Comparison of ENCODE assay signal across 8 cellular contexts in genomic region chr15:30842758-30843472, GRCh38.
DNase-seq lines count a peak whose midpoint lies in the region; ATAC-seq and TF ChIP-seq lines count a peak whose summit lies in the region.
"Not testable (repeated sequence)": the region's sequence is repeated elsewhere in the genome, so short reads cannot be mapped to it uniquely, and the experiment has no call there.

No MANE protein-coding gene starts in this region.

- H3K4me3 Mint-ChIP-seq in CD4-positive, alpha-beta memory T cell: peak overlapping the region in 7 of 8 donors; percentile 40 to 85 (median 69)
- peak overlapping the region; percentile 45 for H3K4me3 Mint-ChIP-seq in T-helper 2 cell treated with Interferon-gamma antibody and Interleukin-4, amounts not matched to agents 5 μg/mL and 100 μg/mL, for 36 hours
- not testable (repeated sequence) for H3K4me3 Mint-ChIP-seq in natural killer cell

- not testable (repeated sequence) for H3K9ac ChIP-seq in Karpas-422 (ENCODE audit: low read length)

- ATAC-seq in GM18873 (IDR thresholded peaks at IDR 0.05; ENCODE audit: low FRiP score, unreplicated experiment) (peak; percentile 69), GM21529 (IDR thresholded peaks at IDR 0.05; ENCODE audit: unreplicated experiment) (peak; percentile 82), HG03039 (IDR thresholded peaks at IDR 0.05; ENCODE audit: unreplicated experiment) (peak; percentile 87), natural killer cell (peak; percentile 48 to 74 (median 53))

- not testable (repeated sequence) for H3K27me3 Mint-ChIP-seq in CD4-positive, alpha-beta memory T cell; T-helper 2 cell treated with Interferon-gamma antibody and Interleukin-4, amounts not matched to agents 5 μg/mL and 100 μg/mL, for 36 hours (ENCODE audit: low read depth)
- H3K27me3 Mint-ChIP-seq in natural killer cell (ENCODE audit: low read depth in 2 of 2): peaks cover 13 to 20% of the 10 kb centered on the region in 2 donors

- not testable (repeated sequence) for H3K9me2 ChIP-seq in Karpas-422 (replicated peaks; ENCODE audit: insufficient read depth, low read length)

- H2AFZ ChIP-seq in Karpas-422 (ENCODE audit: low read length): not testable (repeated sequence)

- not testable (repeated sequence) for H4K20me1 ChIP-seq in Karpas-422 (ENCODE audit: insufficient read depth, low read depth, low read length)

- TF ChIP-seq CTCF in natural killer cell (IDR thresholded peaks at IDR 0.05): not testable (repeated sequence)

- not testable (repeated sequence) for H3K9me3 Mint-ChIP-seq in CD4-positive, alpha-beta memory T cell; T-helper 2 cell treated with Interferon-gamma antibody and Interleukin-4, amounts not matched to agents 5 μg/mL and 100 μg/mL, for 36 hours; natural killer cell

- H3K4me3 ChIP-seq in CD4-positive, alpha-beta memory T cell (ENCODE audit: low read length in 2 of 2): not testable (repeated sequence)
- 0 out of 2 replicates have a peak overlapping the region, but pooled peaks have one; percentile 40 for H3K4me3 ChIP-seq in Karpas-422 (ENCODE audit: low read length)

- peak overlapping the region; percentile 38 for H3K4me2 ChIP-seq in Karpas-422 (ENCODE audit: low read depth, low read length, poor library complexity, severe bottlenecking)

- CTCF ChIA-PET in CD4-positive, alpha-beta memory T cell (lab: Charles Lee; ENCODE audit: partially characterized antibody): not testable (repeated sequence)

- intact Hi-C loops in CD4-positive, alpha-beta memory T cell (cut with micrococcal nuclease); natural killer cell (cut with micrococcal nuclease): not testable (repeated sequence)

- H3K36me3 Mint-ChIP-seq in CD4-positive, alpha-beta memory T cell; natural killer cell: not testable (repeated sequence)
- peaks cover 62% of the 10 kb centered on the region for H3K36me3 Mint-ChIP-seq in T-helper 2 cell treated with Interferon-gamma antibody and Interleukin-4, amounts not matched to agents 5 μg/mL and 100 μg/mL, for 36 hours (ENCODE audit: low read depth)

- peaks cover 31 to 36% (median 33%) of the 10 kb centered on the region in 4 donors for H3K4me1 Mint-ChIP-seq in CD4-positive, alpha-beta memory T cell
- peaks cover 30% of the 10 kb centered on the region for H3K4me1 Mint-ChIP-seq in T-helper 2 cell treated with Interferon-gamma antibody and Interleukin-4, amounts not matched to agents 5 μg/mL and 100 μg/mL, for 36 hours (ENCODE audit: low read depth)
- H3K4me1 Mint-ChIP-seq in natural killer cell: peaks cover 0 to 14% of the 10 kb centered on the region in 2 donors

- peak; percentile 42 to 69 (median 54) for DNase-seq in CD4-positive, alpha-beta memory T cell
- peak; percentile 82 for DNase-seq in Karpas-422
- peak; percentile 46 for DNase-seq in T-helper 2 cell treated with Interferon-gamma antibody and Interleukin-4, amounts not matched to agents 5 μg/mL and 100 μg/mL, for 36 hours (ENCODE audit: low spot score)
- peak; percentile 41 for DNase-seq in activated effector memory CD4-positive, alpha-beta T cell treated with Interleukin-2 at 50 U/mL for 16 hours
- DNase-seq in natural killer cell: not testable (repeated sequence)

- H3K9me3 ChIP-seq in CD4-positive, alpha-beta memory T cell (ENCODE audit: control insufficient read depth in 1 of 2, low read length in 2 of 2); Karpas-422 (ENCODE audit: low read length): not testable (repeated sequence)

- peaks cover 42% of the 10 kb centered on the region for H3K79me2 ChIP-seq in Karpas-422 (ENCODE audit: low read length)

- not testable (repeated sequence) for H3K36me3 ChIP-seq in CD4-positive, alpha-beta memory T cell (ENCODE audit: insufficient read depth, low read length)
- peaks cover 30% of the 10 kb centered on the region for H3K36me3 ChIP-seq in Karpas-422 (ENCODE audit: insufficient read depth, low read length)

- H3K27ac Mint-ChIP-seq in CD4-positive, alpha-beta memory T cell: peak overlapping the region; percentile 69 to 93 (median 85)
- peak overlapping the region; percentile 38 for H3K27ac Mint-ChIP-seq in T-helper 2 cell treated with Interferon-gamma antibody and Interleukin-4, amounts not matched to agents 5 μg/mL and 100 μg/mL, for 36 hours
- H3K27ac Mint-ChIP-seq in natural killer cell: not testable (repeated sequence)

- not testable (repeated sequence) for H3K27ac ChIP-seq in CD4-positive, alpha-beta memory T cell (ENCODE audit: low read depth, low read length); Karpas-422 (ENCODE audit: low read length)

- H3K4me1 ChIP-seq in CD4-positive, alpha-beta memory T cell (ENCODE audit: insufficient read depth, low read length): peaks cover 34% of the 10 kb centered on the region
- peaks cover 17% of the 10 kb centered on the region for H3K4me1 ChIP-seq in Karpas-422 (ENCODE audit: low read length)

- not testable (repeated sequence) for H3K27me3 ChIP-seq in CD4-positive, alpha-beta memory T cell (ENCODE audit: insufficient read depth, low read length); Karpas-422 (ENCODE audit: low read length)

- POLR2A ChIA-PET in CD4-positive, alpha-beta memory T cell (lab: Charles Lee; ENCODE audit: partially characterized antibody): interaction anchor here (0.7 to 1.4 kb wide), 2 partner anchors 15 to 1044 kb away, joined by 3 read pairs; no protein-coding TSS in a partner anchor
